Comparison of ENCODE assay signal across 24 cellular contexts in genomic region chr21:35100351-35100771, GRCh38.
"Had no signal": no experiment of that assay in that cellular context is flagged by ENCODE, and none has a peak within 500 bp of the region (broad histone marks: within the 10 kb centered on the region; RNA-seq: fewer than 3 reads in every experiment).

No MANE protein-coding gene starts in this region.

- ATAC-seq: activated naive CD8-positive, alpha-beta T cell treated with anti-CD3 and anti-CD28 coated beads, Interleukin-2, amount 50 U/mL, for 24 hours; activated T-cell treated with anti-CD3 and anti-CD28 coated beads, Interleukin-2, amount 50 U/mL, for 72 hours; body of pancreas; psoas muscle; stimulated activated naive B cell treated with anti-CD40 and anti-IgM and Interleukin-4, amounts not matched to agents 10 μg/mL and 1 μg/mL and 100 μg/mL, for 72 hours had no signal

- H3K36me3 Mint-ChIP-seq: memory B cell; stimulated activated naive B cell treated with anti-CD40 and anti-IgM and Interleukin-4, amounts not matched to agents 10 μg/mL and 1 μg/mL and 100 μg/mL, for 72 hours had no signal

- H3K4me3 Mint-ChIP-seq: activated naive CD8-positive, alpha-beta T cell treated with anti-CD3 and anti-CD28 coated beads, Interleukin-2, amount 50 U/mL, for 24 hours; activated T-cell treated with anti-CD3 and anti-CD28 coated beads, Interleukin-2, amount 50 U/mL, for 72 hours; dendritic cell treated with granulocyte-macrophage colony-stimulating factor and Interleukin-4, amounts not matched to agents 40 ng/mL and 50 ng/mL, for 4 days; memory B cell; nephron progenitor cell; stimulated activated naive B cell treated with anti-CD40 and anti-IgM and Interleukin-4, amounts not matched to agents 10 μg/mL and 1 μg/mL and 100 μg/mL, for 72 hours had no signal

- DNase-seq: activated CD4-positive, CD25-positive, alpha-beta regulatory T cell treated with anti-CD3 and anti-CD28 coated beads, Interleukin-2, amount 50 U/mL, for 72 hours; activated gamma-delta T cell; activated naive CD4-positive, alpha-beta T cell treated with anti-CD3 and anti-CD28 coated beads, Interleukin-2, amount 50 U/mL, for 16 hours; activated naive CD8-positive, alpha-beta T cell treated with anti-CD3 and anti-CD28 coated beads, Interleukin-2, amount 50 U/mL, for 24 hours; activated T-cell treated with anti-CD3 and anti-CD28 coated beads, Interleukin-2, amount 50 U/mL, for 72 hours; anterior cingulate cortex; body of pancreas; effector CD8-positive, alpha-beta T cell; erythroblast; foreskin melanocyte; hippocampal formation; nephron progenitor cell; psoas muscle; SK-N-SH; stimulated activated CD4-positive, alpha-beta T cell treated with anti-CD3 and anti-CD28 coated beads, Interleukin-12 subunit alpha, Interleukin-12 subunit beta, amount 100 ng/mL, for 4 hours; stimulated activated CD4-positive, alpha-beta T cell treated with anti-CD3 and anti-CD28 coated beads, Interleukin-2, amount 100 ng/mL, for 24 hours; stimulated activated CD8-positive, alpha-beta memory T cell treated with anti-CD3 and anti-CD28 coated beads, Interleukin-4, amount 100 ng/mL, for 48 hours; stimulated activated naive B cell treated with anti-CD40 and anti-IgM and Interleukin-4, amounts not matched to agents 10 μg/mL and 1 μg/mL and 100 μg/mL, for 72 hours; transverse colon; WERI-Rb-1 had no signal

- H3K4me3 ChIP-seq: body of pancreas, cardiac muscle cell, pancreas, psoas muscle, transverse colon had no signal

- H3K27ac Mint-ChIP-seq: activated naive CD8-positive, alpha-beta T cell treated with anti-CD3 and anti-CD28 coated beads, Interleukin-2, amount 50 U/mL, for 24 hours; activated T-cell treated with anti-CD3 and anti-CD28 coated beads, Interleukin-2, amount 50 U/mL, for 72 hours; dendritic cell treated with granulocyte-macrophage colony-stimulating factor and Interleukin-4, amounts not matched to agents 40 ng/mL and 50 ng/mL, for 4 days; memory B cell; nephron progenitor cell; stimulated activated naive B cell treated with anti-CD40 and anti-IgM and Interleukin-4, amounts not matched to agents 10 μg/mL and 1 μg/mL and 100 μg/mL, for 72 hours had no signal

- H3K9me3 Mint-ChIP-seq: memory B cell, nephron progenitor cell had no signal

- H3K4me1 Mint-ChIP-seq: memory B cell, nephron progenitor cell had no signal

- H3K27me3 Mint-ChIP-seq: dendritic cell treated with granulocyte-macrophage colony-stimulating factor and Interleukin-4, amounts not matched to agents 40 ng/mL and 50 ng/mL, for 4 days; stimulated activated naive B cell treated with anti-CD40 and anti-IgM and Interleukin-4, amounts not matched to agents 10 μg/mL and 1 μg/mL and 100 μg/mL, for 72 hours had no signal
